In the genomic region with DNA sequence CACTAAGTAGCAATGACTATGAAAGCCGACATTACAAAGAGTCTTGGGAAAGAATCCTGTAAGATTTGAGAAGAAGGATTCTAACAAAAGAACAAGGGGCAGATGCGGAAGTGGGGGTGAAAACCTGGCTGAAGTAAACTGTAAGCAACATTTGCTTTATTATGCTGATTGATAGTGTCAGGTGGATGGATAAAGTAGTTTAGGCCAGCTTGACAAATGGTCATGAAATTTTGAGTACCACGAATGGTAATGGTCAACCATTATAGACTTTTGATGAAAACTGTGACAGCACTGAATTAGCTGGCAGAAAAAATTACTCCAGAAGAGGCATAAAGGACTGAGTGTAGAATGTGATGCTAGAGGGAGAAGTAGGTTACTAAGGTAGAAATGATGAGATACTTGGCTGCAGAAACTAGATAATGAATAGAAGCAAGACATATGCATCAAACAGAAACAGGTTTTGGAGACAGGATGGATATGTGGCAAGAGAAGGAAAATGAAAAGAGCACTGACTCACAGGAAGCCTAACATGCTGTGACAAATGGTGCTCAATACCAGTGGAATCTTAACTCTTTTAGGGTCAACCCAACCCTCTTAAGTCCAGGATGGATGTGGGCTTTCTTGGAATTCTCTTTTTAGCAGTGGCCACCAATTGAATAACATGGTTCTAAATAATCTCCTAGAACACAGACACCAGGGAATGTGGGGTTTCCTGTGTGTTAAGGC, we compare ENCODE assay signal across 1 cellular context.
TF ChIP-seq lines count a peak whose summit lies in the region.

No MANE protein-coding gene starts in this region.

TF ChIP-seq in A549, 52 proteins besides CTCF, POLR2A, EP300 and RAD21 (continued from another document):
- TF ChIP-seq, protein P1, sequence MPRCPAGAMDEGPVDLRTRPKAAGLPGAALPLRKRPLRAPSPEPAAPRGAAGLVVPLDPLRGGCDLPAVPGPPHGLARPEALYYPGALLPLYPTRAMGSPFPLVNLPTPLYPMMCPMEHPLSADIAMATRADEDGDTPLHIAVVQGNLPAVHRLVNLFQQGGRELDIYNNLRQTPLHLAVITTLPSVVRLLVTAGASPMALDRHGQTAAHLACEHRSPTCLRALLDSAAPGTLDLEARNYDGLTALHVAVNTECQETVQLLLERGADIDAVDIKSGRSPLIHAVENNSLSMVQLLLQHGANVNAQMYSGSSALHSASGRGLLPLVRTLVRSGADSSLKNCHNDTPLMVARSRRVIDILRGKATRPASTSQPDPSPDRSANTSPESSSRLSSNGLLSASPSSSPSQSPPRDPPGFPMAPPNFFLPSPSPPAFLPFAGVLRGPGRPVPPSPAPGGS (IDR thresholded peaks at IDR 0.05): no peak
- TF ChIP-seq HEYL (CRISPR knock-in tag; IDR thresholded peaks at IDR 0.05) (no peak), TP53 (CRISPR knock-in tag; IDR thresholded peaks at IDR 0.05) (no peak), KDM1A (IDR thresholded peaks at IDR 0.05; ENCODE audit: low read depth) (no peak), CBX2 (IDR thresholded peaks at IDR 0.05; ENCODE audit: borderline replicate concordance, low read depth) (no peak)
- TF ChIP-seq, protein P2, sequence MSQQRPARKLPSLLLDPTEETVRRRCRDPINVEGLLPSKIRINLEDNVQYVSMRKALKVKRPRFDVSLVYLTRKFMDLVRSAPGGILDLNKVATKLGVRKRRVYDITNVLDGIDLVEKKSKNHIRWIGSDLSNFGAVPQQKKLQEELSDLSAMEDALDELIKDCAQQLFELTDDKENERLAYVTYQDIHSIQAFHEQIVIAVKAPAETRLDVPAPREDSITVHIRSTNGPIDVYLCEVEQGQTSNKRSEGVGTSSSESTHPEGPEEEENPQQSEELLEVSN (IDR thresholded peaks at IDR 0.05; ENCODE audit: borderline replicate concordance, low read depth): no peak
TF ChIP-seq in A549: peak in this region for 0.
